11 cellular contexts compared by ENCODE assay signal in the genomic region with DNA sequence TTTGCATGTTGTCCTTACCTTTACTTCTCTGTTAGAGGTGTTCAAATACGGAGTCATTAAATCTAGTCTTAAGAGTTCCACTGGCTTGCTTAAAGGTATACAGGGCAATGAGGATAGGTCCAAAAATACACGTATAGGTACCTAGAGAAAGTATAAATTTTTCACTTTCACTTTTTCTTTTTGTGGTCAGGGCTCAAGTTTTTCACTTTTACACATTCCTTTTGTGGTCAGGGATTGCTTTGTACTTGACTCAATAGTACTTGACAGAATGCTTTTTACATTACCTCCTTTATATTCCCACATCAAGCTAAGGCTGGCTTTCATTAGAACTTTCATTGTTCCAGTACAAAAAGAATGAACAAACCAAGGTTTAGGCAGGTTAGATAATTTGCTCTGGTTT. TPM values are rescaled to one million over a fixed set of nuclear protein-coding genes. Genes with fewer than 3 reads are reported as not detected.
DNase-seq lines count a peak whose midpoint lies in the region; ATAC-seq lines count a peak whose summit lies in the region.
"Had no signal": no experiment of that assay in that cellular context is flagged by ENCODE, and none has a peak within 500 bp of the region (broad histone marks: within the 10 kb centered on the region; RNA-seq: fewer than 3 reads in every experiment).

No MANE protein-coding gene starts in this region.

- H3K9me3 Mint-ChIP-seq in activated naive CD4-positive, alpha-beta T cell treated with anti-CD3 and anti-CD28 coated beads for 36 hours, result peaks cover 7% of the 10 kb centered on the region

- peaks cover 21% of the 10 kb centered on the region for H3K4me1 Mint-ChIP-seq in activated naive CD4-positive, alpha-beta T cell treated with anti-CD3 and anti-CD28 coated beads for 36 hours (ENCODE audit: low read depth)

- peaks cover 65% of the 10 kb centered on the region for H3K36me3 Mint-ChIP-seq in activated naive CD4-positive, alpha-beta T cell treated with anti-CD3 and anti-CD28 coated beads for 36 hours (ENCODE audit: low read depth)

- peak; percentile 73 for ATAC-seq in HG03039 (IDR thresholded peaks at IDR 0.05; ENCODE audit: unreplicated experiment)
- peak; percentile 52 for ATAC-seq in stimulated activated naive CD8-positive, alpha-beta T cell treated with anti-CD3 and anti-CD28 coated beads, Interleukin-15, Interleukin-2, amounts not matched to agents 100 U/mL and 50 U/mL, for 24 hours

- no peaks in the 10 kb centered on the region for H3K27me3 Mint-ChIP-seq in activated naive CD4-positive, alpha-beta T cell treated with anti-CD3 and anti-CD28 coated beads for 36 hours (ENCODE audit: low read depth)
- H3K27me3 Mint-ChIP-seq: brain had no signal

- no peak for DNase-seq in activated naive CD4-positive, alpha-beta T cell treated with anti-CD3 and anti-CD28 coated beads for 36 hours
- DNase-seq in activated naive CD4-positive, alpha-beta T cell treated with anti-CD3 and anti-CD28 coated beads, Interleukin-2, amount 50 U/mL, for 16 hours, result no peak
- DNase-seq in amniotic epithelial cell (ENCODE audit: low read depth) (peak; percentile 57), iPS-NIHi7 (ENCODE audit: extremely low spot score) (no peak)
- no peak for DNase-seq in stimulated activated naive CD8-positive, alpha-beta T cell treated with anti-CD3 and anti-CD28 coated beads, Interleukin-15, Interleukin-2, amounts not matched to agents 100 U/mL and 50 U/mL, for 24 hours
- no peak for DNase-seq in stimulated activated CD4-positive, alpha-beta T cell treated with anti-CD3 and anti-CD28 coated beads, Interleukin-1b, Interleukin-23, amount 100 ng/mL, for 48 hours
- DNase-seq in stimulated activated CD4-positive, alpha-beta T cell treated with anti-CD3 and anti-CD28 coated beads, Interleukin-2, amount 100 ng/mL, for 24 hours, result no peak
- DNase-seq: EL, islet precursor cell had no signal

- CTCF ChIA-PET in activated naive CD4-positive, alpha-beta T cell treated with anti-CD3 and anti-CD28 coated beads for 36 hours (lab: Charles Lee), result interaction anchor here (1.6 kb wide), 1 partner anchor 22 kb away, joined by 4 read pairs; a partner anchor contains a TSS

- H3K4me3 Mint-ChIP-seq in activated naive CD4-positive, alpha-beta T cell treated with anti-CD3 and anti-CD28 coated beads for 36 hours, result no peak overlapping the region
- H3K4me3 Mint-ChIP-seq: brain had no signal

- H3K27ac Mint-ChIP-seq in activated naive CD4-positive, alpha-beta T cell treated with anti-CD3 and anti-CD28 coated beads for 36 hours, result peak overlapping the region; percentile 18

- intact Hi-C loops in activated naive CD4-positive, alpha-beta T cell treated with anti-CD3 and anti-CD28 coated beads for 36 hours (cut with micrococcal nuclease), result loop anchor here (2.0 kb wide), 1 partner anchor 22 kb away; a partner anchor contains a TSS

RNA-seq across cellular contexts. Expression of a gene that starts 21.7 kb away (rescaled TPM):
- total RNA-seq in activated naive CD4-positive, alpha-beta T cell treated with anti-CD3 and anti-CD28 coated beads for 36 hours, result 10 to 100 TPM; 11.5 to 12.5 TPM

RNA-seq across cellular contexts. Expression of a gene that starts 45.0 kb away (rescaled TPM):
- total RNA-seq in activated naive CD4-positive, alpha-beta T cell treated with anti-CD3 and anti-CD28 coated beads for 36 hours, result 1 to 10 TPM; 7.3 to 8.2 TPM
